25 cellular contexts compared by ENCODE assay signal in genomic region chr9:82524407-82524806, GRCh38.
"Had no signal": no experiment of that assay in that cellular context is flagged by ENCODE, and none has a peak within 500 bp of the region (broad histone marks: within the 10 kb centered on the region; RNA-seq: fewer than 3 reads in every experiment).

No MANE protein-coding gene starts in this region.

- H3K4me3 Mint-ChIP-seq: naive B cell, nephron had no signal

- H3K9me3 ChIP-seq: prostate gland had no signal

- DNase-seq: cortex of kidney; dorsolateral prefrontal cortex; effector CD8-positive, alpha-beta T cell; gastrocnemius medialis; kidney; left cardiac atrium; left ventricle myocardium superior; mesenchymal stem cell; naive B cell; retina; spleen; stimulated activated CD4-positive, alpha-beta T cell treated with anti-CD3 and anti-CD28 coated beads, Interleukin-15, amount 100 ng/mL, for 24 hours; stimulated activated CD4-positive, alpha-beta T cell treated with anti-CD3 and anti-CD28 coated beads, Interleukin-1b, Interleukin-23, amount 100 ng/mL, for 48 hours; stimulated activated CD4-positive, alpha-beta T cell treated with anti-CD3 and anti-CD28 coated beads, Interleukin-4, amount 100 ng/mL, for 4 hours; stimulated activated naive CD4-positive, alpha-beta T cell; stomach; substantia nigra; upper lobe of left lung; uterus had no signal

- H3K4me1 ChIP-seq: gastrocnemius medialis, parathyroid adenoma, prostate gland, spleen, stomach, upper lobe of left lung, uterus had no signal

- H3K27ac Mint-ChIP-seq: nephron had no signal

- H3K27me3 Mint-ChIP-seq: naive B cell had no signal

- ATAC-seq: esophagus mucosa, gastrocnemius medialis, left cardiac atrium, left ventricle myocardium superior, sciatic nerve had no signal

- H3K27me3 ChIP-seq: dorsolateral prefrontal cortex, gastrocnemius medialis, spleen, stomach, upper lobe of left lung, uterus had no signal

- H3K4me3 ChIP-seq: dorsolateral prefrontal cortex, gastrocnemius medialis, lung, prostate gland, spleen, stomach, upper lobe of left lung, uterus had no signal

- H3K36me3 ChIP-seq: gastrocnemius medialis, prostate gland, spleen, stomach, upper lobe of left lung, uterus had no signal
